ENCODE assay signal across 1 cellular context in the genomic region with DNA sequence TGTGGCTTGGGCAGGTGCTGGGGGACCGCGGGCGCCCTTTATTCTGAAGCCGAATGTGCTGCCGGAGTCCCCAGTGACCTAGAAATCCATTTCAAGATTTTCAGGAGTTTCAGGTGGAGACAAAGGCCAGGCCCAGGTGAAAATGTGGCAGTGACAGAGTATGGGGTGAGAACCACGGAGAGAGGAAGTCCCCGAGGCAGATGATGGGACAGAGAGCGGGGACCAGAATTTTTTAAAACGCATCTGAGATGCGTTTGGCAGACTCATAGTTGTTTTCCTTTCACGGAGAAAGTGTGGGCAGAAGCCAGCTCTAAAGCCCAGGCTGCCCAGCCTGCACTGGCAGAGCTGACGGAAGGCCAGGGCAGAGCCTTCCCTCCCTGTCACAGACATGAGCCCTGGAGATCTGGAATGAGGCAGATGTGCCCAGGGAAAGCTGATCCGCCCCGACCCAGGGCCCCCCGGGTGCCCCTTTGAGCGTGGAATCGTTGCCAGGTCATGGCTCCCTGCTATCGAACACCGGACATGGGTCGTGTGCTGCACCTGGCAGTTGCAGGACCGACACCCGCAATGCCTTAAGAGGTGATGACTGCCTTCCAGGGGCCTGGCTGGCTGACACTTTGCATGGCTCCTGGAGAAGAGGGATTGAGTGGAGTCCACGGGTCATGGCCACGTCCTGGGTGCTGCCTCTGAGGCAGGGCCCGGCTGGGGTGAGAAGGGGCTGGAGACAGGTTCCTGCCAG.
TF ChIP-seq lines count a peak whose summit lies in the region.

No MANE protein-coding gene starts in this region.

TF ChIP-seq in GM12878, 131 proteins besides CTCF, POLR2A, EP300 and RAD21:
- TF ChIP-seq, protein P1, sequence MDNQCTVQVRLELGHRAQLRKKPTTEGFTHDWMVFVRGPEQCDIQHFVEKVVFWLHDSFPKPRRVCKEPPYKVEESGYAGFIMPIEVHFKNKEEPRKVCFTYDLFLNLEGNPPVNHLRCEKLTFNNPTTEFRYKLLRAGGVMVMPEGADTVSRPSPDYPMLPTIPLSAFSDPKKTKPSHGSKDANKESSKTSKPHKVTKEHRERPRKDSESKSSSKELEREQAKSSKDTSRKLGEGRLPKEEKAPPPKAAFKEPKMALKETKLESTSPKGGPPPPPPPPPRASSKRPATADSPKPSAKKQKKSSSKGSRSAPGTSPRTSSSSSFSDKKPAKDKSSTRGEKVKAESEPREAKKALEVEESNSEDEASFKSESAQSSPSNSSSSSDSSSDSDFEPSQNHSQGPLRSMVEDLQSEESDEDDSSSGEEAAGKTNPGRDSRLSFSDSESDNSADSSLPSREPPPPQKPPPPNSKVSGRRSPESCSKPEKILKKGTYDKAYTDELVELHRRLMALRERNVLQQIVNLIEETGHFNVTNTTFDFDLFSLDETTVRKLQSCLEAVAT (IDR thresholded peaks at IDR 0.05) = peak; percentile 75; the same call in 1 of the 2 replicates
- TF ChIP-seq, protein P2, sequence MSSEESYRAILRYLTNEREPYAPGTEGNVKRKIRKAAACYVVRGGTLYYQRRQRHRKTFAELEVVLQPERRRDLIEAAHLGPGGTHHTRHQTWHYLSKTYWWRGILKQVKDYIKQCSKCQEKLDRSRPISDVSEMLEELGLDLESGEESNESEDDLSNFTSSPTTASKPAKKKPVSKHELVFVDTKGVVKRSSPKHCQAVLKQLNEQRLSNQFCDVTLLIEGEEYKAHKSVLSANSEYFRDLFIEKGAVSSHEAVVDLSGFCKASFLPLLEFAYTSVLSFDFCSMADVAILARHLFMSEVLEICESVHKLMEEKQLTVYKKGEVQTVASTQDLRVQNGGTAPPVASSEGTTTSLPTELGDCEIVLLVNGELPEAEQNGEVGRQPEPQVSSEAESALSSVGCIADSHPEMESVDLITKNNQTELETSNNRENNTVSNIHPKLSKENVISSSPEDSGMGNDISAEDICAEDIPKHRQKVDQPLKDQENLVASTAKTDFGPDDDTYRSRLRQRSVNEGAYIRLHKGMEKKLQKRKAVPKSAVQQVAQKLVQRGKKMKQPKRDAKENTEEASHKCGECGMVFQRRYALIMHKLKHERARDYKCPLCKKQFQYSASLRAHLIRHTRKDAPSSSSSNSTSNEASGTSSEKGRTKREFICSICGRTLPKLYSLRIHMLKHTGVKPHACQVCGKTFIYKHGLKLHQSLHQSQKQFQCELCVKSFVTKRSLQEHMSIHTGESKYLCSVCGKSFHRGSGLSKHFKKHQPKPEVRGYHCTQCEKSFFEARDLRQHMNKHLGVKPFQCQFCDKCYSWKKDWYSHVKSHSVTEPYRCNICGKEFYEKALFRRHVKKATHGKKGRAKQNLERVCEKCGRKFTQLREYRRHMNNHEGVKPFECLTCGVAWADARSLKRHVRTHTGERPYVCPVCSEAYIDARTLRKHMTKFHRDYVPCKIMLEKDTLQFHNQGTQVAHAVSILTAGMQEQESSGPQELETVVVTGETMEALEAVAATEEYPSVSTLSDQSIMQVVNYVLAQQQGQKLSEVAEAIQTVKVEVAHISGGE (CRISPR knock-in tag; IDR thresholded peaks at IDR 0.05) = no peak
